ENCODE assay signal across 23 cellular contexts in genomic region chr2:215399067-215399716, GRCh38.
"Had no signal": no experiment of that assay in that cellular context is flagged by ENCODE, and none has a peak within 500 bp of the region (broad histone marks: within the 10 kb centered on the region; RNA-seq: fewer than 3 reads in every experiment).

No MANE protein-coding gene starts in this region.

- H3K27ac Mint-ChIP-seq: activated naive CD4-positive, alpha-beta T cell treated with anti-CD3 and anti-CD28 coated beads, Interleukin-2, amount 50 U/mL, for 72 hours; activated T-cell treated with anti-CD3 and anti-CD28 coated beads, Interleukin-2, amount 50 U/mL, for 24 hours; activated T-helper 17 cell treated with anti-CD3 and anti-CD28 coated beads, Interleukin-2, amount 50 U/mL, for 72 hours; endodermal cell; immature natural killer cell; nephron progenitor cell; T-helper 1 cell treated with Interleukin-12 subunit alpha and Interleukin-12 subunit beta and Interleukin-4 antibody, amounts not matched to agents 30 μg/mL and 1 μg/mL, for 36 hours had no signal

- H3K4me1 ChIP-seq: foreskin keratinocyte had no signal

- H3K9me3 ChIP-seq: left ventricle myocardium inferior, mucosa of descending colon, upper lobe of left lung had no signal

- H3K9me3 Mint-ChIP-seq: activated naive CD4-positive, alpha-beta T cell treated with anti-CD3 and anti-CD28 coated beads, Interleukin-2, amount 50 U/mL, for 72 hours; activated T-cell treated with anti-CD3 and anti-CD28 coated beads, Interleukin-2, amount 50 U/mL, for 24 hours; activated T-helper 17 cell treated with anti-CD3 and anti-CD28 coated beads, Interleukin-2, amount 50 U/mL, for 72 hours; endodermal cell; immature natural killer cell; nephron progenitor cell; T-helper 1 cell treated with Interleukin-12 subunit alpha and Interleukin-12 subunit beta and Interleukin-4 antibody, amounts not matched to agents 30 μg/mL and 1 μg/mL, for 36 hours; WTC11 had no signal

- H3K4me3 Mint-ChIP-seq: activated T-cell treated with anti-CD3 and anti-CD28 coated beads, Interleukin-2, amount 50 U/mL, for 24 hours; activated T-helper 17 cell treated with anti-CD3 and anti-CD28 coated beads, Interleukin-2, amount 50 U/mL, for 72 hours; endodermal cell; immature natural killer cell; nephron progenitor cell; T-helper 1 cell treated with Interleukin-12 subunit alpha and Interleukin-12 subunit beta and Interleukin-4 antibody, amounts not matched to agents 30 μg/mL and 1 μg/mL, for 36 hours; WTC11 had no signal

- H3K36me3 Mint-ChIP-seq: activated naive CD4-positive, alpha-beta T cell treated with anti-CD3 and anti-CD28 coated beads, Interleukin-2, amount 50 U/mL, for 72 hours; immature natural killer cell had no signal

- H3K27me3 ChIP-seq: foreskin keratinocyte, upper lobe of left lung had no signal

- H3K27ac ChIP-seq: epithelial cell of prostate, foreskin keratinocyte, left ventricle myocardium inferior had no signal

- FAIRE-seq: bronchial epithelial cell had no signal

- ATAC-seq: activated naive CD4-positive, alpha-beta T cell treated with anti-CD3 and anti-CD28 coated beads, Interleukin-2, amount 50 U/mL, for 72 hours; activated T-helper 17 cell treated with anti-CD3 and anti-CD28 coated beads, Interleukin-2, amount 50 U/mL, for 72 hours; foreskin keratinocyte; mucosa of descending colon; stimulated activated naive CD8-positive, alpha-beta T cell treated with anti-CD3 and anti-CD28 coated beads, Interleukin-15, Interleukin-2, amounts not matched to agents 100 U/mL and 50 U/mL, for 24 hours; WTC11 had no signal

- H3K4me3 ChIP-seq: coronary artery, left ventricle myocardium inferior, mucosa of descending colon, upper lobe of left lung had no signal

- H3K4me1 Mint-ChIP-seq: activated T-helper 17 cell treated with anti-CD3 and anti-CD28 coated beads, Interleukin-2, amount 50 U/mL, for 72 hours; immature natural killer cell; nephron progenitor cell had no signal

- DNase-seq: activated CD8-positive, alpha-beta memory T cell treated with anti-CD3 and anti-CD28 coated beads for 24 hours; activated CD8-positive, alpha-beta memory T cell treated with anti-CD3 and anti-CD28 coated beads, Interleukin-2, amount 50 U/mL, for 4 hours; activated T-cell treated with anti-CD3 and anti-CD28 coated beads, Interleukin-2, amount 50 U/mL, for 24 hours; endodermal cell; foreskin keratinocyte; immature natural killer cell; left ventricle myocardium inferior; mucosa of descending colon; nephron progenitor cell; nucleus accumbens; posterior cingulate gyrus; retina; stimulated activated CD4-positive, alpha-beta T cell treated with anti-CD3 and anti-CD28 coated beads, Interleukin-4, amount 100 ng/mL, for 4 hours; stimulated activated naive CD8-positive, alpha-beta T cell treated with anti-CD3 and anti-CD28 coated beads, Interleukin-15, Interleukin-2, amounts not matched to agents 100 U/mL and 50 U/mL, for 24 hours; T1000; upper lobe of left lung had no signal
